In the genomic region with DNA sequence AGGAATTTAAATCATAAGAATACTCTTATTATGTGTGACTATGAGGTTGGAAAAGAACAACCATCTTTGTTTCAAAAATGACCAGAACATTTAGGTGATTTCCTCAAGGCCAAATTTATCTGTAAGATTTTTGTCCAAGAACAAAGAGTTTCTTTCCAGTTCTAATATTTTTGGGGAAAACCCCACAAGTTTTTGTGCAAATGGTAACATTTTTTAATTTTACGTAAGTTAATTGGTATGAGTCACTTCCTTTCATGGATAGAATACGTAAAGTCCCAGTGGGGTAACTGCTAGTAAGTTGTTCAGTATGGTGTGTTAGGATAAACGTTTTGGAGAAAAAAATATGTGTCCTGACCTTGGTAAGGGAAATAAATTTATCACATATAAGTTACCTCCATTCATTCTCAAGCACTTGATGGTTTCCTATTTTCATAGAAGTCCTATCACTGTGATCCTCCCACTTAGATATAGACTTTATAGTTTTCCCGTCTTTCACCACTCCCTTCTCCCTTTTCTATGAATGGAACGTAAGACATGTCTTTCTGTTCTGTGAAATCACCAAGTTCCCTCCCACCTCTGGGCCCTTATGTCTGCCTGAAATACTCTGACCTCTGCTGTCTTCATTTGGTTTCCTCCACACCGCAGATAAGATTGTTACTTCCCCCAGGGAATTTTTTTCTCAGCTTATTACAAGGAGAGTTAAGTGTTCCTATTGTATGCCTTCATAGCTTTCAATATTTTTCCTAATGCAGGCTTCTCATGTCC, we compare ENCODE assay signal across 14 cellular contexts. TPM values are rescaled to one million over a fixed set of nuclear protein-coding genes. Genes with fewer than 3 reads are reported as not detected.
DNase-seq lines count a peak whose midpoint lies in the region; ATAC-seq, FAIRE-seq and TF ChIP-seq lines count a peak whose summit lies in the region.
"Had no signal": no experiment of that assay in that cellular context is flagged by ENCODE, and none has a peak within 500 bp of the region (broad histone marks: within the 10 kb centered on the region; RNA-seq: fewer than 3 reads in every experiment).

No MANE protein-coding gene starts in this region.

- no peaks in the 10 kb centered on the region for H3K9me3 ChIP-seq in prostate gland
- H3K9me3 ChIP-seq: vagina had no signal

- peaks cover 9% of the 10 kb centered on the region for H3K9me3 Mint-ChIP-seq in activated naive CD4-positive, alpha-beta T cell treated with anti-CD3 and anti-CD28 coated beads, Interleukin-2, amount 50 U/mL, for 24 hours
- H3K9me3 Mint-ChIP-seq in stimulated activated naive CD8-positive, alpha-beta T cell treated with anti-CD3 and anti-CD28 coated beads, Interleukin-15, amount 100 ng/mL, for 72 hours: peaks cover 14 to 15% of the 10 kb centered on the region in 2 donors

- 58% methylated on average over 6 of the region's 6 CpGs for WGBS in prostate gland

- peaks cover 3% of the 10 kb centered on the region for H3K27me3 Mint-ChIP-seq in activated naive CD4-positive, alpha-beta T cell treated with anti-CD3 and anti-CD28 coated beads, Interleukin-2, amount 50 U/mL, for 24 hours
- peaks cover 8% of the 10 kb centered on the region for H3K27me3 Mint-ChIP-seq in stimulated activated naive CD8-positive, alpha-beta T cell treated with anti-CD3 and anti-CD28 coated beads, Interleukin-15, amount 100 ng/mL, for 72 hours

- no peaks in the 10 kb centered on the region for H3K4me1 ChIP-seq in prostate gland (replicated peaks)
- H3K4me1 ChIP-seq: vagina had no signal

- intact Hi-C loops in prostate gland (cut with DNase I): no loop called here

- peak overlapping the region; percentile 47 for H3K27ac Mint-ChIP-seq in activated naive CD4-positive, alpha-beta T cell treated with anti-CD3 and anti-CD28 coated beads, Interleukin-2, amount 50 U/mL, for 24 hours
- H3K27ac Mint-ChIP-seq in stimulated activated naive CD8-positive, alpha-beta T cell treated with anti-CD3 and anti-CD28 coated beads, Interleukin-15, amount 100 ng/mL, for 72 hours: peak overlapping the region in 1 of 2 donors; percentile 70

- H3K4me3 ChIP-seq in choroid plexus epithelial cell (ENCODE audit: low read depth, low read length) (no peak overlapping the region), prostate gland (no peak overlapping the region)
- H3K4me3 ChIP-seq: vagina had no signal

- peaks cover 4% of the 10 kb centered on the region for H3K36me3 Mint-ChIP-seq in activated naive CD4-positive, alpha-beta T cell treated with anti-CD3 and anti-CD28 coated beads, Interleukin-2, amount 50 U/mL, for 24 hours

- no peaks in the 10 kb centered on the region for H3K27me3 ChIP-seq in prostate gland (replicated peaks; ENCODE audit: insufficient read depth)
- H3K27me3 ChIP-seq: vagina had no signal

- ATAC-seq in stimulated activated naive CD8-positive, alpha-beta T cell treated with anti-CD3 and anti-CD28 coated beads, Interleukin-15, amount 100 ng/mL, for 72 hours: peak; percentile 69

- no peak for FAIRE-seq in D721Med (lab: Jason Lieb, UNC)

- H3K27ac ChIP-seq in prostate gland: no peak overlapping the region
- H3K27ac ChIP-seq: vagina had no signal

- DNase-seq in activated naive CD4-positive, alpha-beta T cell treated with anti-CD3 and anti-CD28 coated beads, Interleukin-2, amount 50 U/mL, for 16 hours: no peak
- DNase-seq in MV-4-11 (lab: John Stamatoyannopoulos, UW) (peak; percentile 44), choroid plexus epithelial cell (ENCODE audit: low read depth) (peak; percentile 81), C1 segment of cervical spinal cord (lab: John Stamatoyannopoulos, UW) (no peak), D721Med (ENCODE audit: insufficient read length, low spot score) (no peak), prostate gland (ENCODE audit: low spot score) (no peak)
- DNase-seq in stimulated activated naive CD8-positive, alpha-beta T cell treated with anti-CD3 and anti-CD28 coated beads, Interleukin-15, amount 100 ng/mL, for 72 hours: no peak
- DNase-seq: activated CD4-positive, alpha-beta T cell treated with anti-CD3 and anti-CD28 coated beads for 1 hour; activated gamma-delta T cell; cortex of kidney; NCI-H2081 treated with DMSO at 0.1 percent for 48 hours; retina had no signal

- TF ChIP-seq CTCF in choroid plexus epithelial cell (conservative IDR thresholded peaks at IDR 0.05; ENCODE audit: low read depth, low read length): no peak
- no peak for TF ChIP-seq CTCF in D721Med (IDR thresholded peaks at IDR 0.05; ENCODE audit: insufficient read depth, missing control alignments)
- TF ChIP-seq CTCF in prostate gland (IDR thresholded peaks at IDR 0.05): no peak

- no peak for TF ChIP-seq POLR2A in prostate gland (IDR thresholded peaks at IDR 0.05)

- H3K4me1 Mint-ChIP-seq in activated naive CD4-positive, alpha-beta T cell treated with anti-CD3 and anti-CD28 coated beads, Interleukin-2, amount 50 U/mL, for 24 hours: peaks cover 5% of the 10 kb centered on the region
- peaks cover 7% of the 10 kb centered on the region for H3K4me1 Mint-ChIP-seq in stimulated activated naive CD8-positive, alpha-beta T cell treated with anti-CD3 and anti-CD28 coated beads, Interleukin-15, amount 100 ng/mL, for 72 hours

- H3K36me3 ChIP-seq in prostate gland: no peaks in the 10 kb centered on the region
- H3K36me3 ChIP-seq: vagina had no signal

- H3K4me3 Mint-ChIP-seq in activated naive CD4-positive, alpha-beta T cell treated with anti-CD3 and anti-CD28 coated beads, Interleukin-2, amount 50 U/mL, for 24 hours: peak overlapping the region; percentile 67
- peak overlapping the region; percentile 2 to 35 for H3K4me3 Mint-ChIP-seq in stimulated activated naive CD8-positive, alpha-beta T cell treated with anti-CD3 and anti-CD28 coated beads, Interleukin-15, amount 100 ng/mL, for 72 hours

RNA-seq across cellular contexts. Expression of gene TSNAX, which starts 34.9 kb away (rescaled TPM):
- total RNA-seq in prostate gland: 10 to 100 TPM; 23.5 to 41.2 TPM

Comparison
In these comparisons a context has a peak if more than half of its experiments do, and no peak if none do; other contexts are left out.
1. DNase-seq: peak in MV-4-11 (single experiment) and choroid plexus epithelial cell (single experiment); none in activated naive CD4-positive, alpha-beta T cell treated with anti-CD3 and anti-CD28 coated beads, Interleukin-2, amount 50 U/mL, for 16 hours (single experiment), stimulated activated naive CD8-positive, alpha-beta T cell treated with anti-CD3 and anti-CD28 coated beads, Interleukin-15, amount 100 ng/mL, for 72 hours (0 of 2), C1 segment of cervical spinal cord (0 of 14), D721Med (single experiment) and prostate gland (single experiment).